9 cellular contexts compared by ENCODE assay signal in the genomic region with DNA sequence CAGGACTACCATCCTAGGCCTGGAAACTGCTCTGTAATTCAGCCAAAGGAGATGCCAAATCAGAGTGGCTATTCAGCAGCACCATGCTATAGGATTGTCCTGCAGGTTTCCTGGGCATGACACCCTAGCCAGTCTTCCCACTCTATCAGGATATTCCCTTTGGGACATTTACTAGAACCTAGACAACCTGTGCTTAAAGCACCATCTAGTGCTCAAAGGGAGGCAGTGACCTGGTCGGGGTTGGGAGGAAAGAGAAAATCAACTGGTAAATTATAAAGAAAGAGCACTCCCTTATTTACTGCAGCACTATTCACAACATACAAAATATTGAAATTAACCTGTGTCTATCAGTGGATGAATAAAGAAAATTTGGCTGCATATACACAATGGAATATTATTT.
DNase-seq lines count a peak whose midpoint lies in the region; ATAC-seq and TF ChIP-seq lines count a peak whose summit lies in the region.
"Had no signal": no experiment of that assay in that cellular context is flagged by ENCODE, and none has a peak within 500 bp of the region (broad histone marks: within the 10 kb centered on the region; RNA-seq: fewer than 3 reads in every experiment).

No MANE protein-coding gene starts in this region.

- no peaks in the 10 kb centered on the region for H4K20me1 ChIP-seq in neural progenitor cell (ENCODE audit: low read depth)

- peak; percentile 55 for TF ChIP-seq CTCF in GM12864 (IDR thresholded peaks at IDR 0.05; ENCODE audit: low read depth, low read length, missing control alignments)
- peak; percentile 75 for TF ChIP-seq CTCF in neural progenitor cell (IDR thresholded peaks at IDR 0.05)

- no peaks in the 10 kb centered on the region for H3K36me3 ChIP-seq in neural progenitor cell

- no peak overlapping the region for H2AFZ ChIP-seq in neural progenitor cell (replicated peaks)

- peaks cover 5% of the 10 kb centered on the region for H3K27me3 Mint-ChIP-seq in neural progenitor cell (ENCODE audit: insufficient read depth, low read depth)

- no peaks in the 10 kb centered on the region for H3K9me3 ChIP-seq in neural progenitor cell (ENCODE audit: low read depth)

- H3K27me3 ChIP-seq in neural progenitor cell = no peaks in the 10 kb centered on the region

- H3K4me3 ChIP-seq in GM12864 (ENCODE audit: low read depth, low read length) = no peak overlapping the region
- H3K4me3 ChIP-seq in neural progenitor cell = no peak overlapping the region

- no peak overlapping the region for H3K4me2 ChIP-seq in neural progenitor cell

- H3K4me1 Mint-ChIP-seq in neural progenitor cell = no peaks in the 10 kb centered on the region

- H3K79me2 ChIP-seq in neural progenitor cell (ENCODE audit: low read depth) = no peaks in the 10 kb centered on the region

- no peak for ATAC-seq in esophagus mucosa

- no peak overlapping the region for H3K4me3 Mint-ChIP-seq in neural progenitor cell

- peaks cover 2% of the 10 kb centered on the region for H3K9me3 Mint-ChIP-seq in neural progenitor cell

- H3K4me1 ChIP-seq in neural progenitor cell = no peaks in the 10 kb centered on the region

- no peak overlapping the region for H3K27ac Mint-ChIP-seq in neural progenitor cell

- no peak overlapping the region for H3K27ac ChIP-seq in neural progenitor cell

- no peaks in the 10 kb centered on the region for H3K36me3 Mint-ChIP-seq in neural progenitor cell

- H3K9ac ChIP-seq in neural progenitor cell = no peak overlapping the region

- no peaks in the 10 kb centered on the region for H3F3A ChIP-seq in neural progenitor cell (ENCODE audit: low read depth)

- no peak for DNase-seq in GM12864 (ENCODE audit: low read depth)
- DNase-seq in M059J (ENCODE audit: low read depth) = peak; percentile 66
- DNase-seq in dermis blood vessel endothelial cell = peak; percentile 63
- DNase-seq in neural progenitor cell (ENCODE audit: low spot score) = peak; percentile 66
- no peak for DNase-seq in medulla oblongata (ENCODE audit: extremely low spot score)
- DNase-seq in activated gamma-delta T cell (lab: John Stamatoyannopoulos, UW) = no peak
- DNase-seq in stimulated activated CD4-positive, alpha-beta T cell treated with anti-CD3 and anti-CD28 coated beads, Interleukin-1b, Interleukin-23, amount 100 ng/mL, for 48 hours = no peak
- DNase-seq: NCI-H748 treated with DMSO at 0.1 percent for 48 hours had no signal

Comparison
In these comparisons a context has a peak if more than half of its experiments do, and no peak if none do; other contexts are left out.
1. DNase-seq: peak in M059J (single experiment), dermis blood vessel endothelial cell (single experiment) and neural progenitor cell (single experiment); none in GM12864 (single experiment), medulla oblongata (single experiment), activated gamma-delta T cell (single experiment) and stimulated activated CD4-positive, alpha-beta T cell treated with anti-CD3 and anti-CD28 coated beads, Interleukin-1b, Interleukin-23, amount 100 ng/mL, for 48 hours (single experiment).